18 cellular contexts compared by ENCODE assay signal in the genomic region with DNA sequence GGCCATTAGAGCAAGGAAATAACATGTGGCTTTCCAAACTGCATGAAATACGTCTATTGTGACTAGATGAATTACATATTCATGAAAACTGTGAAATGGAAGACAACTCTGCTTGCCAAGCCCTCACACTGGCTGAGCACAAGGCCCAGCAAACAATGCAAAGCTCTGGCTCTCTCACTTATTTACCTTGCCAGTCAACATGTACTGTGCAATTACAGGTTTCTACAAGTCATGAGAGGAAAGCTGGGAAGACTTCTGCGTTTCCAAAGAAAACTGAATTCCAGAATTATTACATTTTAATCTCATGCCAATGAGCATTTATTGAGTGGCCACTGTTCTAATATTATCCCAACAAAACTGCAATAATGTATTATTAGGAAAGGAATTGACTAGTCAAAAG. TPM values are rescaled to one million over a fixed set of nuclear protein-coding genes. Genes with fewer than 3 reads are reported as not detected.
DNase-seq lines count a peak whose midpoint lies in the region; ATAC-seq and TF ChIP-seq lines count a peak whose summit lies in the region.
"Had no signal": no experiment of that assay in that cellular context is flagged by ENCODE, and none has a peak within 500 bp of the region (broad histone marks: within the 10 kb centered on the region; RNA-seq: fewer than 3 reads in every experiment).

No MANE protein-coding gene starts in this region.

- ATAC-seq in GM23338 (no peak), GM18909 (IDR thresholded peaks at IDR 0.05; ENCODE audit: poor library complexity, unreplicated experiment) (no peak)

- no peak overlapping the region for H3K4me2 ChIP-seq in GM23338
- H3K4me2 ChIP-seq in neuronal stem cell (ENCODE audit: insufficient read depth, low read length, poor library complexity, severe bottlenecking), result no peak overlapping the region

- H3F3A ChIP-seq in GM23338 (replicated peaks; ENCODE audit: low read depth), result no peaks in the 10 kb centered on the region

- H3K9me3 Mint-ChIP-seq in GM23338, result no peaks in the 10 kb centered on the region
- H3K9me3 Mint-ChIP-seq: CD4-positive, alpha-beta T cell had no signal

- TF ChIP-seq EP300 in suprapubic skin (IDR thresholded peaks at IDR 0.05), result no peak

- no peak overlapping the region for H3K14ac ChIP-seq in neuronal stem cell (ENCODE audit: low read length)

- H3K23ac ChIP-seq in neuronal stem cell (ENCODE audit: low read depth, low read length, poor library complexity), result no peak overlapping the region

- H3K4me1 ChIP-seq in GM23338 (ENCODE audit: insufficient read depth), result peaks cover 27% of the 10 kb centered on the region
- peaks cover 8 to 31% of the 10 kb centered on the region in 2 donors for H3K4me1 ChIP-seq in neuronal stem cell (ENCODE audit: control insufficient read depth in 2 of 2, insufficient read depth in 1 of 2, low read depth in 1 of 2, low read length in 2 of 2)
- peaks cover 2% of the 10 kb centered on the region for H3K4me1 ChIP-seq in suprapubic skin
- H3K4me1 ChIP-seq: HAP-1 had no signal

- H3K18ac ChIP-seq in neuronal stem cell (ENCODE audit: low read length), result no peak overlapping the region

- H3K4me1 Mint-ChIP-seq in GM23338, result peaks cover 25% of the 10 kb centered on the region

- H2AK5ac ChIP-seq in neuronal stem cell (ENCODE audit: low read depth, low read length), result no peak overlapping the region

- H3K79me1 ChIP-seq in neuronal stem cell (ENCODE audit: low read depth, low read length), result no peaks in the 10 kb centered on the region

- no peak overlapping the region for H3K4me3 ChIP-seq in GM23338
- no peak overlapping the region for H3K4me3 ChIP-seq in epithelial cell of esophagus (ENCODE audit: low read length)
- no peak overlapping the region for H3K4me3 ChIP-seq in neuronal stem cell (ENCODE audit: low read length in 2 of 2)
- H3K4me3 ChIP-seq in suprapubic skin, result no peak overlapping the region
- H3K4me3 ChIP-seq: GM12878, HAP-1 had no signal

- H2AFZ ChIP-seq in GM23338 (peak overlapping the region; percentile 90; the same call in 1 of the 2 replicates), neuronal stem cell (ENCODE audit: low read length) (peak overlapping the region; percentile 47)

- H3K9me3 ChIP-seq in neuronal stem cell (replicated peaks in 1 of 2; ENCODE audit: control insufficient read depth in 2 of 2, insufficient read depth in 1 of 2, low read depth in 1 of 2, low read length in 2 of 2), result no peaks in the 10 kb centered on the region
- H3K9me3 ChIP-seq in suprapubic skin, result no peaks in the 10 kb centered on the region
- H3K9me3 ChIP-seq: HAP-1 had no signal

- no peaks in the 10 kb centered on the region for H3K27me3 Mint-ChIP-seq in GM23338 (ENCODE audit: insufficient read depth, low read depth, poor library complexity)
- H3K27me3 Mint-ChIP-seq: B cell had no signal

- H3K36me3 ChIP-seq in GM23338 (ENCODE audit: insufficient read depth) (no peaks in the 10 kb centered on the region), neuronal stem cell (replicated peaks in 1 of 2; ENCODE audit: control insufficient read depth in 2 of 2, insufficient read depth in 2 of 2, low read length in 2 of 2) (no peaks in the 10 kb centered on the region), suprapubic skin (no peaks in the 10 kb centered on the region)
- H3K36me3 ChIP-seq: HAP-1 had no signal

- TF ChIP-seq CTCF in GM23338 (conservative IDR thresholded peaks at IDR 0.05; ENCODE audit: low read depth in 2 of 2), result no peak
- no peak for TF ChIP-seq CTCF in epithelial cell of esophagus (IDR thresholded peaks at IDR 0.05; ENCODE audit: insufficient read depth, low read depth, low read length, missing control alignments)
- no peak for TF ChIP-seq CTCF in suprapubic skin (IDR thresholded peaks at IDR 0.05)

- H4K8ac ChIP-seq in neuronal stem cell (ENCODE audit: low read depth, low read length), result no peak overlapping the region

- WGBS in neuronal stem cell (ENCODE audit: extremely low coverage in 2 of 2, insufficient read length in 2 of 2, insufficient replicate concordance in 1 of 2), 2 donors, result no CpG with 5 or more reads among the region's 2 CpGs
- WGBS in suprapubic skin, result 32% methylated on average over 2 of the region's 2 CpGs

- DNase-seq in GM23338 (ENCODE audit: low spot score) (no peak), NCI-H69 (lab: John Stamatoyannopoulos, UW) (peak; percentile 72), epithelial cell of esophagus (ENCODE audit: low read depth) (peak; percentile 60), neuronal stem cell (ENCODE audit: low spot score) (no peak), suprapubic skin (ENCODE audit: low spot score in 2 of 2) (no peak), medulla oblongata (ENCODE audit: extremely low spot score) (no peak)
- DNase-seq: ACHN; C1 segment of cervical spinal cord; Calu3; CD4-positive, alpha-beta T cell; DMS79; GOT3; IMR-90 had no signal

- no peaks in the 10 kb centered on the region for H4K20me1 ChIP-seq in GM23338 (replicated peaks; ENCODE audit: insufficient read depth)

- H3K27ac ChIP-seq in GM23338 (ENCODE audit: low read depth), result no peak overlapping the region
- H3K27ac ChIP-seq in neuronal stem cell (replicated peaks; ENCODE audit: low read length), result no peak overlapping the region
- no peak overlapping the region for H3K27ac ChIP-seq in suprapubic skin

- H2BK12ac ChIP-seq in neuronal stem cell (ENCODE audit: low read length), result no peak overlapping the region

- no peaks in the 10 kb centered on the region for H3K9me2 ChIP-seq in GM23338 (ENCODE audit: insufficient read depth)

- no peak overlapping the region for H2BK15ac ChIP-seq in neuronal stem cell (ENCODE audit: low read length)

- no peak overlapping the region for H2BK5ac ChIP-seq in neuronal stem cell (ENCODE audit: low read length)

- H3K4me3 Mint-ChIP-seq in GM23338, result no peak overlapping the region
- H3K4me3 Mint-ChIP-seq: B cell; CD4-positive, alpha-beta T cell had no signal

- H3K27me3 ChIP-seq in GM23338 (ENCODE audit: insufficient read depth), result no peaks in the 10 kb centered on the region
- no peaks in the 10 kb centered on the region for H3K27me3 ChIP-seq in neuronal stem cell (ENCODE audit: control insufficient read depth in 3 of 3, insufficient read depth in 3 of 3, low read depth in 1 of 3, low read length in 3 of 3)
- no peaks in the 10 kb centered on the region for H3K27me3 ChIP-seq in suprapubic skin

- 0 out of 3 replicates have a peak, but pooled peaks cover 2% of the 10 kb centered on the region for H3K36me3 Mint-ChIP-seq in GM23338 (ENCODE audit: low read depth)

- H2BK120ac ChIP-seq in neuronal stem cell (ENCODE audit: low read depth, low read length), result no peak overlapping the region

- H3K9ac ChIP-seq in neuronal stem cell (ENCODE audit: low read depth, low read length, poor library complexity), result no peak overlapping the region

- H3K4ac ChIP-seq in neuronal stem cell (ENCODE audit: low read length), result no peak overlapping the region

- H3K27ac Mint-ChIP-seq in GM23338, result no peak overlapping the region
- H3K27ac Mint-ChIP-seq: B cell; CD4-positive, alpha-beta T cell had no signal

- no peaks in the 10 kb centered on the region for H3K79me2 ChIP-seq in GM23338 (replicated peaks; ENCODE audit: insufficient read depth)

- TF ChIP-seq POLR2A in suprapubic skin (IDR thresholded peaks at IDR 0.05), result no peak

- H4K91ac ChIP-seq in neuronal stem cell (ENCODE audit: low read depth, low read length, poor library complexity), result no peak overlapping the region

TF ChIP-seq in GM23338, 12 proteins besides CTCF, POLR2A, EP300 and RAD21:
- no peak for TF ChIP-seq ZNF331 (CRISPR knock-in tag; IDR thresholded peaks at IDR 0.05; ENCODE audit: low read depth)

RNA-seq across cellular contexts. Expression of gene C5orf63, which starts 12.1 kb away (rescaled TPM):
- total RNA-seq in GM23338 (2014; rRNA removed; shearing (Covaris generic)), result 2.1 and 6.8 TPM in 2 replicates
- polyA plus RNA-seq in GM23338 (2016; fragmentation: Nextera tagmentation; extraction: Ambion mirVana), result 8.1 and 10.5 TPM in 2 replicates
- polyA plus RNA-seq in neuronal stem cell (2013, experiment 1 of 2), result 0.32 TPM
- 0.48 TPM for polyA plus RNA-seq in neuronal stem cell (2013, experiment 2 of 2)
- 1 to 10 TPM in 3 of 4 donors, under 1 TPM in 1; 0.98 to 9.5 (median 2.0) TPM for total RNA-seq in suprapubic skin
- total RNA-seq: G401 had no signal

RNA-seq across cellular contexts. Expression of gene MARCHF3, which starts 55.0 kb away (rescaled TPM):
- total RNA-seq in GM23338 (2014; rRNA removed; shearing (Covaris generic)), result 12.5 and 12.7 TPM in 2 replicates
- polyA plus RNA-seq in GM23338 (2016; fragmentation: Nextera tagmentation; extraction: Ambion mirVana), result 7.0 and 8.7 TPM in 2 replicates
- polyA plus RNA-seq in neuronal stem cell (2013, experiment 1 of 2), result 0.53 TPM
- 0.71 TPM for polyA plus RNA-seq in neuronal stem cell (2013, experiment 2 of 2)
- 10 to 100 TPM; 13.9 to 34.8 (median 27.0) TPM for total RNA-seq in suprapubic skin
- total RNA-seq: G401 had no signal

Comparison
In these comparisons a context has a peak if more than half of its experiments do, and no peak if none do; other contexts are left out.
1. DNase-seq: peak in NCI-H69 (single experiment) and epithelial cell of esophagus (single experiment); none in GM23338 (single experiment), neuronal stem cell (single experiment), suprapubic skin (0 of 2) and medulla oblongata (single experiment).